ENCODE assay signal across 1 cellular context in the genomic region with DNA sequence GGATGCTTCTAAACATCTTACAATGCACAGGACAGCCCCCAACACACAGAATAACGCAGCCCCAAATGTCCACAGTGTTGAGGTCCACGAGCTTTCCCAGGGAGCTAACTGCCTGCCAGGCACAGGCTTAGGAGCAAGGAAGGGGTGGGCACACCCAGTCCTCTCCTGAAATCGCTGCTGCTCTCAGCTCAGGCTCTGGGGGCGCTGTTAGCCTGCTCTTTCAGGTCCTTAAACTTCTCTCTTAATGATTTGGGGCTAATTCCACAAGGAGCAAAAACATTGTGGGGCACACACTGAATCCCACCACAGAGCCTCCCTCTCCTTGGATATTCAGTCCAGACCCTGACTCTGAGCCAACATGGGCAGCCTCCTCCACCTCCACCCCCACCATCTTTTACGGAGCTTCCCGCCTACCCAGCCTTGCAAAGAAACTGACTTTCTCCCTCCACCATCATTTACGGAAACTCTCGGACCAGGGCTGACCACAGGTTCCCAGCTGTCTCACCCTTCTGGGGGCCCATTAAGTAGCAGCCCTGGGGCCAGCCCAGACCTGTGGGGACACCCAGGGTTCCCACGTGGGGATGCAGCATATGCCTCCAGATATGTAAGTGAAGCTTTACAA.
TF ChIP-seq lines count a peak whose summit lies in the region.

No MANE protein-coding gene starts in this region.

TF ChIP-seq in H1, 55 proteins besides CTCF, POLR2A, EP300 and RAD21:
- TF ChIP-seq BACH1 (IDR thresholded peaks at IDR 0.05; ENCODE audit: low read length) (no peak), TCF12 (IDR thresholded peaks at IDR 0.05; ENCODE audit: low read depth, low read length) (no peak), MAFK (IDR thresholded peaks at IDR 0.05; ENCODE audit: low read depth, low read length) (no peak), TAF1 (IDR thresholded peaks at IDR 0.05; ENCODE audit: low read depth, low read length) (no peak), SIN3A (conservative IDR thresholded peaks at IDR 0.05 in 1 of 2, IDR thresholded peaks at IDR 0.05 in 1 of 2; ENCODE audit: low read depth in 1 of 2, low read length in 2 of 2) (no peak)
